Comparison of ENCODE assay signal across 1 cellular context in genomic region chr20:47311211-47311610, GRCh38.
TF ChIP-seq lines count a peak whose summit lies in the region.

No MANE protein-coding gene starts in this region.

TF ChIP-seq in GM12878, 131 proteins besides CTCF, POLR2A, EP300 and RAD21 (continued from another document):
- TF ChIP-seq ZNF592 (IDR thresholded peaks at IDR 0.05) = no peak
